Comparison of ENCODE assay signal across 12 cellular contexts in the genomic region with DNA sequence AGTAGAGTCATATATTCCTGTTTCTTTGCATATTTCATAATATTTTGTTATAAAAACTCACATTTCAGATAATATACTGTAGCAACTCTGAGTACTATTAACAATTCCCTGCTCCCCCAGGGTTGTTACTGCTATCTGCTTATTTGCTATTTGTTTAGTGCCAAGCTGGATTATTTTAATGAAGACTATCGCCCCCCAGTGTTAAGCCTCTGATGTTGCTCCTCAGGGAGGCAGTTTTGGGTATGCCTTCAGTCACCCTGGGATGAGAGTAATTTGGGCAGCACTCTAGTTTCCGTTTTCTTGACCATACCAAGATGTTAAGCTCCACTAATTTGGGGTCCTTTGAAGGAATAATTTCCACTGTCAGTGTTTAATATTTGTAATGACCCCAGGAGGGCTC. TPM values are rescaled to one million over a fixed set of nuclear protein-coding genes. Genes with fewer than 3 reads are reported as not detected.
DNase-seq lines count a peak whose midpoint lies in the region; ATAC-seq and TF ChIP-seq lines count a peak whose summit lies in the region.
"Had no signal": no experiment of that assay in that cellular context is flagged by ENCODE, and none has a peak within 500 bp of the region (broad histone marks: within the 10 kb centered on the region; RNA-seq: fewer than 3 reads in every experiment).

No MANE protein-coding gene starts in this region.

- no peak overlapping the region for H3K4me3 ChIP-seq in right lobe of liver
- no peak overlapping the region for H3K4me3 ChIP-seq in tibial artery
- H3K4me3 ChIP-seq: BLaER1 treated with 17β-estradiol and CSF1 and Interleukin-3, amounts not matched to agents 10 nM and 100 nM; thoracic aorta had no signal

- H3K4me3 Mint-ChIP-seq in HFFc6 (no peak overlapping the region), WTC11 (no peak overlapping the region)
- H3K4me3 Mint-ChIP-seq: dendritic cell treated with granulocyte-macrophage colony-stimulating factor and Interleukin-4, amounts not matched to agents 40 ng/mL and 50 ng/mL, for 4 days had no signal

- H3K9me3 ChIP-seq in right lobe of liver (no peaks in the 10 kb centered on the region), tibial artery (no peaks in the 10 kb centered on the region)
- H3K9me3 ChIP-seq: thoracic aorta had no signal

- ATAC-seq in WTC11 (peak; percentile 65; the same call in 1 of the 2 replicates), right lobe of liver (peak; percentile 74 to 87 (median 82)), GM19035 (IDR thresholded peaks at IDR 0.05; ENCODE audit: unreplicated experiment) (no peak)

- no peaks in the 10 kb centered on the region for H3K4me1 Mint-ChIP-seq in HFFc6 (ENCODE audit: low read depth)
- peaks cover 8% of the 10 kb centered on the region for H3K4me1 Mint-ChIP-seq in WTC11

- H3K36me3 ChIP-seq in right lobe of liver (no peaks in the 10 kb centered on the region), tibial artery (peaks cover 0 to 17% (median 14%) of the 10 kb centered on the region in 3 donors)
- H3K36me3 ChIP-seq: thoracic aorta had no signal

- H3K27me3 Mint-ChIP-seq in HFFc6 (ENCODE audit: insufficient read depth) (no peaks in the 10 kb centered on the region), WTC11 (ENCODE audit: low read depth) (no peaks in the 10 kb centered on the region)
- H3K27me3 Mint-ChIP-seq: dendritic cell treated with granulocyte-macrophage colony-stimulating factor and Interleukin-4, amounts not matched to agents 40 ng/mL and 50 ng/mL, for 4 days had no signal

- intact Hi-C loops in right lobe of liver (cut with DNase I), result no loop called here
- intact Hi-C loops in tibial artery (cut with DNase I; ENCODE audit: low total_unique reads), result no loop called here

- peak; percentile 74 for TF ChIP-seq CTCF in HFFc6 (IDR thresholded peaks at IDR 0.05)
- no peak for TF ChIP-seq CTCF in WTC11 (IDR thresholded peaks at IDR 0.05)
- peak; percentile 44 to 48 (median 46) for TF ChIP-seq CTCF in right lobe of liver (IDR thresholded peaks at IDR 0.05)
- TF ChIP-seq CTCF in tibial artery (IDR thresholded peaks at IDR 0.05), result no peak

- H3K4me1 ChIP-seq in right lobe of liver, result no peaks in the 10 kb centered on the region
- H3K4me1 ChIP-seq in tibial artery, result no peaks in the 10 kb centered on the region
- H3K4me1 ChIP-seq: BLaER1 treated with 17β-estradiol and CSF1 and Interleukin-3, amounts not matched to agents 10 nM and 100 nM had no signal

- H3K27ac Mint-ChIP-seq in HFFc6, result no peak overlapping the region
- no peak overlapping the region for H3K27ac Mint-ChIP-seq in WTC11
- H3K27ac Mint-ChIP-seq: dendritic cell treated with granulocyte-macrophage colony-stimulating factor and Interleukin-4, amounts not matched to agents 40 ng/mL and 50 ng/mL, for 4 days had no signal

- WGBS in right lobe of liver (ENCODE audit: insufficient coverage, low coverage, low lambda C conversion rate, missing lambda C conversion rate), result 64% methylated on average over 2 of the region's 2 CpGs

- H3K27ac ChIP-seq in right lobe of liver (no peak overlapping the region), tibial artery (no peak overlapping the region)
- H3K27ac ChIP-seq: BLaER1 treated with 17β-estradiol and CSF1 and Interleukin-3, amounts not matched to agents 10 nM and 100 nM; thoracic aorta had no signal

- no peaks in the 10 kb centered on the region for H3K27me3 ChIP-seq in right lobe of liver
- H3K27me3 ChIP-seq in tibial artery, result no peaks in the 10 kb centered on the region
- H3K27me3 ChIP-seq: BLaER1 treated with 17β-estradiol and CSF1 and Interleukin-3, amounts not matched to agents 10 nM and 100 nM had no signal

- CTCF ChIA-PET in WTC11 (lab: Charles Lee), result interaction anchor here (0.5 to 1.5 kb wide), 17 partner anchors 9 to 119 kb away, joined by 3 to 5 read pairs (median 4); partner anchors contain the start of gene MICU2

- H3K9me3 Mint-ChIP-seq in HFFc6 (0 out of 2 replicates have a peak, but pooled peaks cover 4% of the 10 kb centered on the region), WTC11 (peaks cover 14% of the 10 kb centered on the region)
- H3K9me3 Mint-ChIP-seq: dendritic cell treated with granulocyte-macrophage colony-stimulating factor and Interleukin-4, amounts not matched to agents 40 ng/mL and 50 ng/mL, for 4 days had no signal

- TF ChIP-seq POLR2A in right lobe of liver (IDR thresholded peaks at IDR 0.05), result no peak

- DNase-seq in NCI-H1694 treated with DMSO at 0.1 percent for 48 hours (lab: John Stamatoyannopoulos, UW), result peak; percentile 52
- DNase-seq in NCI-H1694 (lab: John Stamatoyannopoulos, UW), result no peak
- peak; percentile 33 for DNase-seq in HFFc6
- DNase-seq in WTC11 (ENCODE audit: low spot score), result peak; percentile 15
- no peak for DNase-seq in right lobe of liver
- no peak for DNase-seq in tibial artery
- no peak for DNase-seq in epidermal melanocyte (ENCODE audit: insufficient read length, low spot score)
- DNase-seq: nucleus accumbens had no signal

- POLR2A ChIA-PET in WTC11 (lab: Charles Lee), result no interaction called here

- H3K36me3 Mint-ChIP-seq in HFFc6 (ENCODE audit: low read depth), result peaks cover 24% of the 10 kb centered on the region
- peaks cover 15% of the 10 kb centered on the region for H3K36me3 Mint-ChIP-seq in WTC11

TF ChIP-seq in WTC11, 78 proteins besides CTCF, POLR2A, EP300 and RAD21:
- TF ChIP-seq, protein P1, sequence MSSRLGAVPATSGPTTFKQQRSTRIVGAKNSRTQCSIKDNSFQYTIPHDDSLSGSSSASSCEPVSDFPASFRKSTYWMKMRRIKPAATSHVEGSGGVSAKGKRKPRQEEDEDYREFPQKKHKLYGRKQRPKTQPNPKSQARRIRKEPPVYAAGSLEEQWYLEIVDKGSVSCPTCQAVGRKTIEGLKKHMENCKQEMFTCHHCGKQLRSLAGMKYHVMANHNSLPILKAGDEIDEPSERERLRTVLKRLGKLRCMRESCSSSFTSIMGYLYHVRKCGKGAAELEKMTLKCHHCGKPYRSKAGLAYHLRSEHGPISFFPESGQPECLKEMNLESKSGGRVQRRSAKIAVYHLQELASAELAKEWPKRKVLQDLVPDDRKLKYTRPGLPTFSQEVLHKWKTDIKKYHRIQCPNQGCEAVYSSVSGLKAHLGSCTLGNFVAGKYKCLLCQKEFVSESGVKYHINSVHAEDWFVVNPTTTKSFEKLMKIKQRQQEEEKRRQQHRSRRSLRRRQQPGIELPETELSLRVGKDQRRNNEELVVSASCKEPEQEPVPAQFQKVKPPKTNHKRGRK (CRISPR knock-in tag; IDR thresholded peaks at IDR 0.05; ENCODE audit: borderline replicate concordance), result no peak
- TF ChIP-seq ZMAT4 (CRISPR knock-in tag; IDR thresholded peaks at IDR 0.05) (no peak), RELA (CRISPR knock-in tag; IDR thresholded peaks at IDR 0.05; ENCODE audit: borderline replicate concordance) (no peak)

RNA-seq across cellular contexts. Expression of gene MICU2, which starts 46.0 kb away (rescaled TPM):
- total RNA-seq in HFFc6 (2021; fragmentation: NEBNext Ultra II Directional; extraction: Animal tissue kit (Norgen Biotek cat#: 25700)), result 10 to 100 TPM; 31.3 to 37.1 (median 33.9) TPM
- total RNA-seq in WTC11 (2021) (33.8 to 35.0 TPM (median 34.4 TPM) in 3 replicates), right lobe of liver (10 to 100 TPM; 13.1 to 71.1 (median 16.4) TPM)

Comparison
In these comparisons a context has a peak if more than half of its experiments do, and no peak if none do; other contexts are left out.
1. DNase-seq: peak in NCI-H1694 treated with DMSO at 0.1 percent for 48 hours (single experiment), HFFc6 (single experiment) and WTC11 (single experiment); none in NCI-H1694 (single experiment), right lobe of liver (0 of 3), tibial artery (0 of 2) and epidermal melanocyte (single experiment).
2. CTCF ChIP-seq: peak in HFFc6 (single experiment) and right lobe of liver (4 of 4); none in WTC11 (single experiment) and tibial artery (0 of 2).